ENCODE assay signal across 8 cellular contexts in the genomic region with DNA sequence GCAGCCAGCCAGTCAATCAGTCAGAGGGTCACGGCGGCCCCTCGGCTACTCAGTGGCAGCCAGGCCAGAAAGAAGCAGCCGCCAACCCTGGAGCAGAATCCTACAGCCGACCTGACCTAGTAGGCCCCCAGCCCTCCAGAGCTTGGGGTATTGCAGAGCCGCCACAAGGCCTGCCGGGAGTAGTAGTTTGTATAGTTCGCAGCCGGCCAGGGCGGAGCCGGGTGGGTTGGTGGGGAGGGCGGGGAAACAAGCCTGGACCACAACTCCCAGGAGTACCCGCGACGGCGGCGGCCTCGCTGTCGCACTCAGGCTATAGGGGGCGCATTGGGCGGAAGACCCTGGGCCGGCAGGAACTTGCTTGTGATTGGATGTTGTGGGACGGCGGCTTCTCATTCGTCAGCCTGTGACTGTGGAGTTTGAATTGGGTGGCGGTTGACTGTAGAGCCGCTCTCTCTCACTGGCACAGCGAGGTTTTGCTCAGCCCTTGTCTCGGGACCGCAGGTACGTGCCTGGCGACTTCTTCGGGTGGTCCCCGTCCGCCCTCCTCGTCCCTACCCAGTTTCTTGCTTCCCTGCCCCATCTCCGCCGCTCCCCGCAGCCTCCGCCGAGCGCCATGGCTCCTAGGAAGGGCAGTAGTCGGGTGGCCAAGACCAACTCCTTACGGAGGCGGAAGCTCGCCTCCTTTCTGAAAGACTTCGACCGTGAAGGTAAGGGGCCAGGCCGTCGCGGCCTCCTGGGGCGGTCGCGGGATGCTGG.
A peak's percentile ranks its signal among the peaks of the same experiment; 100 is the strongest.
DNase-seq lines count a peak whose midpoint lies in the region; ATAC-seq lines count a peak whose summit lies in the region.

Gene CDCA8, plus strand, starts transcription at position 439 of the 756 bp plus-strand sequence. Its CDS starts 175 bp downstream, at position 614.

- H3K9ac ChIP-seq in BLaER1 treated with 17β-estradiol and CSF1 and Interleukin-3, amounts not matched to agents 10 nM and 100 nM, result peak within 1 kb of the TSS; percentile 84 to 96 (median 92)

- peak within 1 kb of the TSS; percentile 93 to 100 (median 99) for H3K4me2 ChIP-seq in BLaER1 treated with 17β-estradiol and CSF1 and Interleukin-3, amounts not matched to agents 10 nM and 100 nM

- peaks cover 33 to 47% (median 41%) of the 10 kb centered on the region in 10 experiments for H3K4me1 ChIP-seq in BLaER1 treated with 17β-estradiol and CSF1 and Interleukin-3, amounts not matched to agents 10 nM and 100 nM

- peak within 1 kb of the TSS; percentile 60 to 95 (median 89); a peak in 21 of 22 replicates for H3K27ac ChIP-seq in BLaER1 treated with 17β-estradiol and CSF1 and Interleukin-3, amounts not matched to agents 10 nM and 100 nM
- H3K27ac ChIP-seq in cingulate gyrus (ENCODE audit: low read depth, low read length), result peak within 1 kb of the TSS; percentile 61

- peaks cover 21 to 55% (median 45%) of the 10 kb centered on the region in 11 experiments; a peak in 19 of 22 replicates for H3K36me3 ChIP-seq in BLaER1 treated with 17β-estradiol and CSF1 and Interleukin-3, amounts not matched to agents 10 nM and 100 nM

- H3K27me3 ChIP-seq in BLaER1 treated with 17β-estradiol and CSF1 and Interleukin-3, amounts not matched to agents 10 nM and 100 nM, result no peaks in the 10 kb centered on the region

- DNase-seq in GM19240 (ENCODE audit: insufficient read length, low spot score), result peak; percentile 87
- peak; percentile 90 for DNase-seq in NCI-H524 treated with DMSO at 0.1 percent for 48 hours (lab: John Stamatoyannopoulos, UW)
- peak; percentile 97 to 98 for DNase-seq in activated CD4-positive, alpha-beta T cell treated with anti-CD3 and anti-CD28 coated beads for 4 hours
- DNase-seq in kidney tubule cell (ENCODE audit: low spot score), result peak; percentile 98
- peak; percentile 95 to 99 (median 98) for DNase-seq in stimulated activated CD4-positive, alpha-beta T cell treated with anti-CD3 and anti-CD28 coated beads, Interleukin-1b, Interleukin-23, amount 100 ng/mL, for 24 hours (ENCODE audit: low read depth in 4 of 4, low spot score in 1 of 4)

- ATAC-seq in HG03460 (IDR thresholded peaks at IDR 0.05; ENCODE audit: unreplicated experiment), result peak; percentile 73

- peaks cover 0 to 42% (median 16%) of the 10 kb centered on the region in 11 experiments; a peak in 14 of 22 replicates for H4K20me1 ChIP-seq in BLaER1 treated with 17β-estradiol and CSF1 and Interleukin-3, amounts not matched to agents 10 nM and 100 nM

- no peaks in the 10 kb centered on the region for H3K9me3 ChIP-seq in BLaER1 treated with 17β-estradiol and CSF1 and Interleukin-3, amounts not matched to agents 10 nM and 100 nM (replicated peaks in 1 of 11)

- H3K4me3 ChIP-seq in BLaER1 treated with 17β-estradiol and CSF1 and Interleukin-3, amounts not matched to agents 10 nM and 100 nM, result peak within 1 kb of the TSS; percentile 80 to 97 (median 90)

Comparison
In these comparisons a context has a peak if more than half of its experiments do, and no peak if none do; other contexts are left out.
1. Peak in every context shown above with its lines: DNase-seq, ATAC-seq, H3K4me3 ChIP-seq and H3K27ac ChIP-seq.